In genomic region chr1:111507411-111508201, GRCh38 we compare ENCODE assay signal across 1 cellular context.
TF ChIP-seq lines count a peak whose summit lies in the region.

No MANE protein-coding gene starts in this region.

TF ChIP-seq in HepG2, 621 proteins besides CTCF, POLR2A, EP300 and RAD21 (continued from another document and continues in another):
- TF ChIP-seq ATF2 (CRISPR knock-in tag; IDR thresholded peaks at IDR 0.05) = no peak
- no peak for TF ChIP-seq HNF1A (IDR thresholded peaks at IDR 0.05; ENCODE audit: low read depth)
- no peak for TF ChIP-seq HNF1A (CRISPR knock-in tag; IDR thresholded peaks at IDR 0.05; ENCODE audit: borderline replicate concordance)
- 0 out of 2 replicates have a peak, but pooled peaks have one; percentile 74 for TF ChIP-seq ZNF512B (CRISPR knock-in tag; IDR thresholded peaks at IDR 0.05; ENCODE audit: borderline replicate concordance)
- TF ChIP-seq ZNF251 (CRISPR knock-in tag; IDR thresholded peaks at IDR 0.05) = no peak
- peak; percentile 93 for TF ChIP-seq ZNF687 (CRISPR knock-in tag; IDR thresholded peaks at IDR 0.05)
- no peak for TF ChIP-seq NFRKB (IDR thresholded peaks at IDR 0.05)
- TF ChIP-seq ZNF512 (CRISPR knock-in tag; IDR thresholded peaks at IDR 0.05) = no peak
- TF ChIP-seq JARID2 (CRISPR knock-in tag; IDR thresholded peaks at IDR 0.05; ENCODE audit: insufficient replicate concordance) = no peak
- no peak for TF ChIP-seq THRA (CRISPR knock-in tag; IDR thresholded peaks at IDR 0.05; ENCODE audit: borderline replicate concordance)
- TF ChIP-seq ZNF3 (CRISPR knock-in tag; IDR thresholded peaks at IDR 0.05) = no peak
- TF ChIP-seq ISX (CRISPR knock-in tag; conservative IDR thresholded peaks at IDR 0.05) = no peak
- TF ChIP-seq PREB (CRISPR knock-in tag; IDR thresholded peaks at IDR 0.05) = no peak
- no peak for TF ChIP-seq ZNF546 (CRISPR knock-in tag; conservative IDR thresholded peaks at IDR 0.05)
- TF ChIP-seq, protein P1, sequence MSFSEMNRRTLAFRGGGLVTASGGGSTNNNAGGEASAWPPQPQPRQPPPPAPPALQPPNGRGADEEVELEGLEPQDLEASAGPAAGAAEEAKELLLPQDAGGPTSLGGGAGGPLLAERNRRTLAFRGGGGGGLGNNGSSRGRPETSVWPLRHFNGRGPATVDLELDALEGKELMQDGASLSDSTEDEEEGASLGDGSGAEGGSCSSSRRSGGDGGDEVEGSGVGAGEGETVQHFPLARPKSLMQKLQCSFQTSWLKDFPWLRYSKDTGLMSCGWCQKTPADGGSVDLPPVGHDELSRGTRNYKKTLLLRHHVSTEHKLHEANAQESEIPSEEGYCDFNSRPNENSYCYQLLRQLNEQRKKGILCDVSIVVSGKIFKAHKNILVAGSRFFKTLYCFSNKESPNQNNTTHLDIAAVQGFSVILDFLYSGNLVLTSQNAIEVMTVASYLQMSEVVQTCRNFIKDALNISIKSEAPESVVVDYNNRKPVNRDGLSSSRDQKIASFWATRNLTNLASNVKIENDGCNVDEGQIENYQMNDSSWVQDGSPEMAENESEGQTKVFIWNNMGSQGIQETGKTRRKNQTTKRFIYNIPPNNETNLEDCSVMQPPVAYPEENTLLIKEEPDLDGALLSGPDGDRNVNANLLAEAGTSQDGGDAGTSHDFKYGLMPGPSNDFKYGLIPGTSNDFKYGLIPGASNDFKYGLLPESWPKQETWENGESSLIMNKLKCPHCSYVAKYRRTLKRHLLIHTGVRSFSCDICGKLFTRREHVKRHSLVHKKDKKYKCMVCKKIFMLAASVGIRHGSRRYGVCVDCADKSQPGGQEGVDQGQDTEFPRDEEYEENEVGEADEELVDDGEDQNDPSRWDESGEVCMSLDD (CRISPR knock-in tag; IDR thresholded peaks at IDR 0.05; ENCODE audit: borderline replicate concordance) = no peak
- TF ChIP-seq, protein P2, sequence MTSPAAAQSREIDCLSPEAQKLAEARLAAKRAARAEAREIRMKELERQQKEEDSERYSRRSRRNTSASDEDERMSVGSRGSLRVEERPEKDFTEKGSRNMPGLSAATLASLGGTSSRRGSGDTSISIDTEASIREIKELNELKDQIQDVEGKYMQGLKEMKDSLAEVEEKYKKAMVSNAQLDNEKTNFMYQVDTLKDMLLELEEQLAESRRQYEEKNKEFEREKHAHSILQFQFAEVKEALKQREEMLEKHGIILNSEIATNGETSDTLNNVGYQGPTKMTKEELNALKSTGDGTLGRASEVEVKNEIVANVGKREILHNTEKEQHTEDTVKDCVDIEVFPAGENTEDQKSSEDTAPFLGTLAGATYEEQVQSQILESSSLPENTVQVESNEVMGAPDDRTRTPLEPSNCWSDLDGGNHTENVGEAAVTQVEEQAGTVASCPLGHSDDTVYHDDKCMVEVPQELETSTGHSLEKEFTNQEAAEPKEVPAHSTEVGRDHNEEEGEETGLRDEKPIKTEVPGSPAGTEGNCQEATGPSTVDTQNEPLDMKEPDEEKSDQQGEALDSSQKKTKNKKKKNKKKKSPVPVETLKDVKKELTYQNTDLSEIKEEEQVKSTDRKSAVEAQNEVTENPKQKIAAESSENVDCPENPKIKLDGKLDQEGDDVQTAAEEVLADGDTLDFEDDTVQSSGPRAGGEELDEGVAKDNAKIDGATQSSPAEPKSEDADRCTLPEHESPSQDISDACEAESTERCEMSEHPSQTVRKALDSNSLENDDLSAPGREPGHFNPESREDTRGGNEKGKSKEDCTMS (CRISPR knock-in tag; conservative IDR thresholded peaks at IDR 0.05) = no peak
- TF ChIP-seq IRF2 (CRISPR knock-in tag; IDR thresholded peaks at IDR 0.05) = no peak
- TF ChIP-seq NR2F1 (CRISPR knock-in tag; IDR thresholded peaks at IDR 0.05) = peak in 1 of 2 experiments; percentile 71; a peak in 2 of 4 replicates
- no peak for TF ChIP-seq ZNF891 (CRISPR knock-in tag; IDR thresholded peaks at IDR 0.05)
- 0 out of 2 replicates have a peak, but pooled peaks have one; percentile 33 for TF ChIP-seq ZNF567 (CRISPR knock-in tag; IDR thresholded peaks at IDR 0.05; ENCODE audit: borderline replicate concordance)
- no peak for TF ChIP-seq NFYC (CRISPR knock-in tag; IDR thresholded peaks at IDR 0.05)
- TF ChIP-seq HMG20A (CRISPR knock-in tag; IDR thresholded peaks at IDR 0.05; ENCODE audit: borderline replicate concordance) = no peak; the same call in 1 of the 2 replicates
- TF ChIP-seq, protein P3, sequence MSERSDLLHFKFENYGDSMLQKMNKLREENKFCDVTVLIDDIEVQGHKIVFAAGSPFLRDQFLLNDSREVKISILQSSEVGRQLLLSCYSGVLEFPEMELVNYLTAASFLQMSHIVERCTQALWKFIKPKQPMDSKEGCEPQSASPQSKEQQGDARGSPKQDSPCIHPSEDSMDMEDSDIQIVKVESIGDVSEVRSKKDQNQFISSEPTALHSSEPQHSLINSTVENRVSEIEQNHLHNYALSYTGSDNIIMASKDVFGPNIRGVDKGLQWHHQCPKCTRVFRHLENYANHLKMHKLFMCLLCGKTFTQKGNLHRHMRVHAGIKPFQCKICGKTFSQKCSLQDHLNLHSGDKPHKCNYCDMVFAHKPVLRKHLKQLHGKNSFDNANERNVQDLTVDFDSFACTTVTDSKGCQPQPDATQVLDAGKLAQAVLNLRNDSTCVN (CRISPR knock-in tag; IDR thresholded peaks at IDR 0.05; ENCODE audit: borderline replicate concordance) = peak; percentile 71; the same call in 1 of the 2 replicates
- TF ChIP-seq ZNF331 (CRISPR knock-in tag; IDR thresholded peaks at IDR 0.05) = 0 out of 2 replicates have a peak, but pooled peaks have one; percentile 7
- TF ChIP-seq PAWR (CRISPR knock-in tag; IDR thresholded peaks at IDR 0.05; ENCODE audit: borderline replicate concordance) = no peak
- TF ChIP-seq JDP2 (CRISPR knock-in tag; IDR thresholded peaks at IDR 0.05; ENCODE audit: borderline replicate concordance) = no peak
